ENCODE assay signal across 15 cellular contexts in genomic region chr20:47735412-47736400, GRCh38. TPM values are rescaled to one million over a fixed set of nuclear protein-coding genes. Genes with fewer than 3 reads are reported as not detected.
DNase-seq lines count a peak whose midpoint lies in the region; ATAC-seq and TF ChIP-seq lines count a peak whose summit lies in the region.
"Had no signal": no experiment of that assay in that cellular context is flagged by ENCODE, and none has a peak within 500 bp of the region (broad histone marks: within the 10 kb centered on the region; RNA-seq: fewer than 3 reads in every experiment).

No MANE protein-coding gene starts in this region.

- H3K4me2 ChIP-seq in mesenchymal stem cell (ENCODE audit: low read length, poor library complexity, severe bottlenecking): no peak overlapping the region

- TF ChIP-seq CTCF in CD14-positive monocyte (IDR thresholded peaks at IDR 0.05): no peak
- no peak for TF ChIP-seq CTCF in prostate gland (IDR thresholded peaks at IDR 0.05)
- no peak for TF ChIP-seq CTCF in brain microvascular endothelial cell (IDR thresholded peaks at IDR 0.05; ENCODE audit: low read depth, low read length, missing control alignments)

- H2AFZ ChIP-seq in mesenchymal stem cell (ENCODE audit: low read depth, low read length): no peak overlapping the region

- H2BK15ac ChIP-seq in mesenchymal stem cell (ENCODE audit: low read depth, poor library complexity, severe bottlenecking): no peak overlapping the region

- no peak overlapping the region for H2AK5ac ChIP-seq in mesenchymal stem cell (ENCODE audit: low read length, severe bottlenecking)

- peak overlapping the region; percentile 89 to 98 (median 96) for H3K27ac Mint-ChIP-seq in CD14-positive monocyte
- H3K27ac Mint-ChIP-seq: endodermal cell had no signal

- peak overlapping the region in 1 of 2 donors; percentile 30 for H3K4me3 Mint-ChIP-seq in CD14-positive monocyte
- H3K4me3 Mint-ChIP-seq: endodermal cell had no signal

- no peak for TF ChIP-seq POLR2A in prostate gland (IDR thresholded peaks at IDR 0.05)

- no peak overlapping the region for H4K91ac ChIP-seq in mesenchymal stem cell (ENCODE audit: low read length)

- no peak overlapping the region for H3K18ac ChIP-seq in mesenchymal stem cell (ENCODE audit: low read depth in 1 of 2, low read length in 2 of 2)

- H3K79me1 ChIP-seq in mesenchymal stem cell (replicated peaks; ENCODE audit: low read length, poor library complexity, severe bottlenecking): no peaks in the 10 kb centered on the region

- peaks cover 82 to 88% of the 10 kb centered on the region in 2 donors for H3K36me3 Mint-ChIP-seq in CD14-positive monocyte

- in situ Hi-C loops in brain microvascular endothelial cell (cut with HindIII; ENCODE audit: low pct_ligation_motif_present, low sequenced_read_pairs): no loop called here

- no peak overlapping the region for H2BK120ac ChIP-seq in mesenchymal stem cell (ENCODE audit: low read depth, low read length)

- H3K4ac ChIP-seq in mesenchymal stem cell (ENCODE audit: low read depth in 1 of 2, low read length in 2 of 2): no peak overlapping the region

- no peak overlapping the region for H3K27ac ChIP-seq in mesenchymal stem cell (ENCODE audit: low read length, poor library complexity, severe bottlenecking)
- no peak overlapping the region for H3K27ac ChIP-seq in prostate gland
- H3K27ac ChIP-seq in brain microvascular endothelial cell: no peak overlapping the region
- H3K27ac ChIP-seq: body of pancreas, SJSA1 had no signal

- peaks cover 80% of the 10 kb centered on the region for H3K4me1 Mint-ChIP-seq in CD14-positive monocyte
- H3K4me1 Mint-ChIP-seq: endodermal cell had no signal

- no peak overlapping the region for H4K8ac ChIP-seq in mesenchymal stem cell (ENCODE audit: low read length)

- H3K4me3 ChIP-seq in mesenchymal stem cell (ENCODE audit: insufficient read depth in 1 of 2, low read depth in 1 of 2, low read length in 2 of 2) (no peak overlapping the region), prostate gland (no peak overlapping the region), brain microvascular endothelial cell (ENCODE audit: low read depth, low read length) (no peak overlapping the region)
- H3K4me3 ChIP-seq: body of pancreas, SJSA1 had no signal

- H3K27me3 ChIP-seq in mesenchymal stem cell (ENCODE audit: control insufficient read depth in 1 of 2, insufficient read depth in 1 of 2, low read length in 2 of 2): peaks cover 0 to 2% of the 10 kb centered on the region in 2 experiments
- H3K27me3 ChIP-seq in prostate gland (replicated peaks; ENCODE audit: insufficient read depth): no peaks in the 10 kb centered on the region
- no peaks in the 10 kb centered on the region for H3K27me3 ChIP-seq in brain microvascular endothelial cell (replicated peaks)
- H3K27me3 ChIP-seq: body of pancreas, SJSA1 had no signal

- no peak overlapping the region for H2BK12ac ChIP-seq in mesenchymal stem cell (ENCODE audit: low read length in 2 of 2)

- intact Hi-C loops in CD14-positive monocyte (cut with micrococcal nuclease) (no loop called here), prostate gland (cut with DNase I) (no loop called here)

- H3K36me3 ChIP-seq in mesenchymal stem cell (ENCODE audit: control insufficient read depth in 1 of 2, insufficient read depth in 2 of 2, low read depth in 1 of 2, low read length in 2 of 2) (peaks cover 0 to 20% of the 10 kb centered on the region in 2 experiments), prostate gland (no peaks in the 10 kb centered on the region), brain microvascular endothelial cell (replicated peaks) (no peaks in the 10 kb centered on the region)
- H3K36me3 ChIP-seq: SJSA1 had no signal

- no peaks in the 10 kb centered on the region for H3K27me3 Mint-ChIP-seq in CD14-positive monocyte (ENCODE audit: low read depth in 3 of 3)

- H2BK5ac ChIP-seq in mesenchymal stem cell (ENCODE audit: low read depth, low read length, poor library complexity, severe bottlenecking): no peak overlapping the region

- WGBS in mesenchymal stem cell: 91% methylated on average over 12 of the region's 17 CpGs
- WGBS in prostate gland: 75% methylated on average over 17 of the region's 17 CpGs

- H3K9ac ChIP-seq in mesenchymal stem cell (ENCODE audit: low read length): no peak overlapping the region

- DNase-seq in CD14-positive monocyte (ENCODE audit: low spot score): peak; percentile 91
- peak; percentile 90 for DNase-seq in NOMO-1 treated with dmso at 0.1 percent for 144 hours (lab: John Stamatoyannopoulos, UW; ENCODE audit: unreplicated experiment)
- DNase-seq in mesenchymal stem cell: peak; percentile 1
- DNase-seq in activated CD4-positive, alpha-beta T cell treated with anti-CD3 and anti-CD28 coated beads for 48 hours: no peak
- DNase-seq in prostate gland (ENCODE audit: low spot score): no peak
- no peak for DNase-seq in brain microvascular endothelial cell
- DNase-seq: endodermal cell; NCI-H1105 treated with DMSO at 0.1 percent for 48 hours; NCI-H510A treated with DMSO at 0.1 percent for 48 hours; stimulated activated CD4-positive, alpha-beta T cell treated with anti-CD3 and anti-CD28 coated beads, Interleukin-1b, Interleukin-23, amount 100 ng/mL, for 48 hours; stimulated activated naive CD4-positive, alpha-beta T cell had no signal

- peak; percentile 49 for ATAC-seq in esophagus mucosa
- no peak for ATAC-seq in HG03280 (IDR thresholded peaks at IDR 0.05; ENCODE audit: unreplicated experiment)
- ATAC-seq: body of pancreas had no signal

- no peaks in the 10 kb centered on the region for H3K9me3 ChIP-seq in mesenchymal stem cell (ENCODE audit: control insufficient read depth, low read length)
- H3K9me3 ChIP-seq in prostate gland: no peaks in the 10 kb centered on the region
- H3K9me3 ChIP-seq: body of pancreas, SJSA1 had no signal

- no peaks in the 10 kb centered on the region for H3K4me1 ChIP-seq in mesenchymal stem cell (ENCODE audit: control insufficient read depth, insufficient read depth, low read depth, low read length)
- no peaks in the 10 kb centered on the region for H3K4me1 ChIP-seq in prostate gland (replicated peaks)
- H3K4me1 ChIP-seq: body of pancreas, SJSA1 had no signal

- H3K14ac ChIP-seq in mesenchymal stem cell (ENCODE audit: low read length in 2 of 2): no peak overlapping the region

- H3K23ac ChIP-seq in mesenchymal stem cell (ENCODE audit: low read length in 2 of 2): no peak overlapping the region

- H3K9me3 Mint-ChIP-seq in CD14-positive monocyte: peaks cover 0 to 8% (median 2%) of the 10 kb centered on the region in 7 donors
- H3K9me3 Mint-ChIP-seq: endodermal cell had no signal

RNA-seq across cellular contexts. Expression of gene SULF2, which starts 49.6 kb away (rescaled TPM):
- polyA plus RNA-seq in CD14-positive monocyte: 10 to 100 TPM; 60.3 to 75.5 TPM
- total RNA-seq in esophagus mucosa: 26.4 TPM
- polyA plus RNA-seq in mesenchymal stem cell (2013, experiment 1 of 2): 216 TPM
- polyA plus RNA-seq in mesenchymal stem cell (2013, experiment 2 of 2): 209 TPM
- 10 to 100 TPM; 43.6 to 82.0 TPM for total RNA-seq in prostate gland

Comparison
In these comparisons a context has a peak if more than half of its experiments do, and no peak if none do; other contexts are left out.
1. DNase-seq: peak in CD14-positive monocyte (single experiment), NOMO-1 treated with dmso at 0.1 percent for 144 hours (single experiment) and mesenchymal stem cell (single experiment); none in activated CD4-positive, alpha-beta T cell treated with anti-CD3 and anti-CD28 coated beads for 48 hours (single experiment), prostate gland (single experiment) and brain microvascular endothelial cell (single experiment).